ENCODE assay signal across 13 cellular contexts in the genomic region with DNA sequence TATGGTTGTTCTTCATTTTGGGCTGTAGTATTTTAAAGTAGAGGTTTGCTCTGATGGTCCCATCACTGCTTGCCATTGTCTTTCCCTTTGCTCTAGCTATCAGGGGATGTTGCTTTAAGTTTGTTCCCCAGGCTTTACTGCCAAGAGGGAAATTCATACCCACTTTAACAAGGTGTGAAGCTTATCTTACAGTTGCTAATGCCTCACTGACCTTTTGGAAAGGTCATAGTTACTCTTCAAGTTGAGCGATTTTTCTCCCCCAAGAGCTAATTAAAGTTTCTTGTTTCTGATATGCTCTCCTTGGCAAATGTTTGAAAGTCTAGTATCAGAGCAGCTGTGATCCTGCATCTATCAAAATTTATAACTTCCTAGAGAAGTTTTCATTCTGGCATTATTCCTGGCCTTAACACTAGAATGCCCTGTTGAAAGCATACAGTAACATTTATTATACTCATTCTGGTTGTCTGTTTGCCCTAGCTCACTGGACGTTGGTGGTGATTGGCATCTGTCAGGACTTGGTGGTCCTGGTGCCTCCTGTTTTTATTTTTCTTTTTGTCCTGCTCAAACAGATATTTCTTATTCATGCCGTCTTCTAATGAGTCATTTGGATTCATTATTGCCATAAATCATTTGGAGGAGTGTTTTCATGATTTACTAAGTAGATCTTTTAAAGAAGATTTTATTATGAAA. TPM values are rescaled to one million over a fixed set of nuclear protein-coding genes. Genes with fewer than 3 reads are reported as not detected.
DNase-seq lines count a peak whose midpoint lies in the region; ATAC-seq and TF ChIP-seq lines count a peak whose summit lies in the region.
"Had no signal": no experiment of that assay in that cellular context is flagged by ENCODE, and none has a peak within 500 bp of the region (broad histone marks: within the 10 kb centered on the region; RNA-seq: fewer than 3 reads in every experiment).

No MANE protein-coding gene starts in this region.

- no peak for ATAC-seq in activated T-helper 17 cell treated with anti-CD3 and anti-CD28 coated beads, Interleukin-2, amount 50 U/mL, for 72 hours (replicated peaks)
- ATAC-seq in heart left ventricle (peak; percentile 16 to 77 (median 44)), HG03378 (IDR thresholded peaks at IDR 0.05; ENCODE audit: unreplicated experiment) (no peak)

- no peaks in the 10 kb centered on the region for H3K9me3 Mint-ChIP-seq in activated T-helper 17 cell treated with anti-CD3 and anti-CD28 coated beads, Interleukin-2, amount 50 U/mL, for 72 hours

- H3K27me3 Mint-ChIP-seq in activated T-helper 17 cell treated with anti-CD3 and anti-CD28 coated beads, Interleukin-2, amount 50 U/mL, for 72 hours = no peaks in the 10 kb centered on the region

- WGBS in GM23248 (ENCODE audit: low coverage in 1 of 2, low lambda C conversion rate in 2 of 2, missing lambda C conversion rate in 2 of 2), 2 experiments = 6 to 13% methylated on average over 3 of the region's 3 CpGs
- WGBS in heart left ventricle, 4 donors = 26 to 32% (median 28%) methylated on average over 3 of the region's 3 CpGs
- 20 to 54% methylated on average over 3 of the region's 3 CpGs for WGBS in sigmoid colon, 2 donors
- 15% methylated on average over 3 of the region's 3 CpGs for WGBS in suprapubic skin

- H4K20me1 ChIP-seq in GM23248 (ENCODE audit: insufficient read depth) (peaks cover 23% of the 10 kb centered on the region), MM.1S (ENCODE audit: insufficient read depth, low read length) (peaks cover 18% of the 10 kb centered on the region; the same call in 1 of the 2 replicates)

- H3K9me2 ChIP-seq in GM23248 (ENCODE audit: insufficient read depth) = no peaks in the 10 kb centered on the region
- H3K9me2 ChIP-seq in MM.1S (replicated peaks; ENCODE audit: insufficient read depth, low read length) = no peaks in the 10 kb centered on the region

- H3K4me3 Mint-ChIP-seq in activated T-helper 17 cell treated with anti-CD3 and anti-CD28 coated beads, Interleukin-2, amount 50 U/mL, for 72 hours = peak overlapping the region; percentile 48

- TF ChIP-seq POLR2A in heart left ventricle (IDR thresholded peaks at IDR 0.05) = no peak
- no peak for TF ChIP-seq POLR2A in sigmoid colon (IDR thresholded peaks at IDR 0.05)
- no peak for TF ChIP-seq POLR2A in suprapubic skin (IDR thresholded peaks at IDR 0.05)

- H3K9me3 ChIP-seq in GM23248 (ENCODE audit: low read depth) (no peaks in the 10 kb centered on the region), heart left ventricle (no peaks in the 10 kb centered on the region), sigmoid colon (no peaks in the 10 kb centered on the region), suprapubic skin (no peaks in the 10 kb centered on the region), MM.1S (replicated peaks; ENCODE audit: insufficient read depth, low read length) (no peaks in the 10 kb centered on the region)
- H3K9me3 ChIP-seq: colonic mucosa had no signal

- intact Hi-C loops in heart left ventricle (cut with DNase I) = loop anchor here in 8 of 10 donors (10.0 kb wide), 3 partner anchors 64 to 184 kb away; no protein-coding TSS in a partner anchor
- intact Hi-C loops in sigmoid colon (cut with DNase I) = no loop called here

- H3K4me3 ChIP-seq in GM23248 = no peak overlapping the region
- peak overlapping the region in 6 of 12 donors; percentile 5 to 96 (median 14) for H3K4me3 ChIP-seq in heart left ventricle
- H3K4me3 ChIP-seq in sigmoid colon = no peak overlapping the region
- no peak overlapping the region for H3K4me3 ChIP-seq in suprapubic skin
- no peak overlapping the region for H3K4me3 ChIP-seq in MM.1S (ENCODE audit: low read length)
- H3K4me3 ChIP-seq: colonic mucosa had no signal

- H3K27ac ChIP-seq in GM23248 (peak overlapping the region; percentile 35), heart left ventricle (peak overlapping the region in 10 of 12 donors; percentile 39 to 99 (median 98)), sigmoid colon (peak overlapping the region; percentile 25 to 44 (median 35)), suprapubic skin (no peak overlapping the region), MM.1S (ENCODE audit: low read length) (no peak overlapping the region)
- H3K27ac ChIP-seq: colonic mucosa had no signal

- TF ChIP-seq CTCF in heart left ventricle (IDR thresholded peaks at IDR 0.05) (no peak), sigmoid colon (IDR thresholded peaks at IDR 0.05) (no peak), suprapubic skin (IDR thresholded peaks at IDR 0.05) (no peak), MM.1S (IDR thresholded peaks at IDR 0.05; ENCODE audit: low read length) (no peak)

- peaks cover 100% of the 10 kb centered on the region for H3K36me3 Mint-ChIP-seq in activated T-helper 17 cell treated with anti-CD3 and anti-CD28 coated beads, Interleukin-2, amount 50 U/mL, for 72 hours (ENCODE audit: low read depth)

- H3K36me3 ChIP-seq in GM23248 (ENCODE audit: low read depth) = peaks cover 44% of the 10 kb centered on the region
- H3K36me3 ChIP-seq in heart left ventricle = peaks cover 0 to 99% (median 92%) of the 10 kb centered on the region in 9 donors
- peaks cover 0 to 52% (median 24%) of the 10 kb centered on the region in 4 donors for H3K36me3 ChIP-seq in sigmoid colon
- H3K36me3 ChIP-seq in suprapubic skin = peaks cover 49% of the 10 kb centered on the region
- H3K36me3 ChIP-seq in MM.1S (replicated peaks; ENCODE audit: insufficient read depth, low read length) = no peaks in the 10 kb centered on the region

- peaks cover 27% of the 10 kb centered on the region for H3K4me1 Mint-ChIP-seq in activated T-helper 17 cell treated with anti-CD3 and anti-CD28 coated beads, Interleukin-2, amount 50 U/mL, for 72 hours

- H3K27me3 ChIP-seq in GM23248 (replicated peaks; ENCODE audit: insufficient read depth) = no peaks in the 10 kb centered on the region
- no peaks in the 10 kb centered on the region for H3K27me3 ChIP-seq in heart left ventricle
- H3K27me3 ChIP-seq in sigmoid colon = no peaks in the 10 kb centered on the region
- no peaks in the 10 kb centered on the region for H3K27me3 ChIP-seq in suprapubic skin
- H3K27me3 ChIP-seq in MM.1S (replicated peaks; ENCODE audit: insufficient read depth, low read length) = no peaks in the 10 kb centered on the region
- H3K27me3 ChIP-seq: colonic mucosa had no signal

- DNase-seq in GM23248 (no peak), heart left ventricle (no peak), sigmoid colon (no peak), AML-193 (lab: John Stamatoyannopoulos, UW) (no peak), suprapubic skin (ENCODE audit: low spot score in 2 of 2) (no peak), MM.1S (no peak)
- DNase-seq: activated T-cell treated with anti-CD3 and anti-CD28 coated beads, Interleukin-2, amount 50 U/mL, for 48 hours; colonic mucosa; COR-L47; small intestine; T-helper 9 cell had no signal

- H3K4me1 ChIP-seq in GM23248 (ENCODE audit: insufficient read depth) (peaks cover 52% of the 10 kb centered on the region), heart left ventricle (peaks cover 0 to 84% (median 55%) of the 10 kb centered on the region in 12 donors), sigmoid colon (peaks cover 0 to 58% (median 50%) of the 10 kb centered on the region in 4 donors), suprapubic skin (peaks cover 45% of the 10 kb centered on the region), MM.1S (ENCODE audit: low read length) (peaks cover 6% of the 10 kb centered on the region; the same call in 1 of the 2 replicates)
- H3K4me1 ChIP-seq: colonic mucosa had no signal

- H3K4me2 ChIP-seq in GM23248 (ENCODE audit: unreplicated experiment) = peak overlapping the region; percentile 33
- no peak overlapping the region for H3K4me2 ChIP-seq in MM.1S (ENCODE audit: low read depth, low read length)

- H3F3A ChIP-seq in GM23248 (ENCODE audit: insufficient read depth) = peaks cover 26% of the 10 kb centered on the region
- H3F3A ChIP-seq in MM.1S (ENCODE audit: insufficient read depth, low read length) = no peaks in the 10 kb centered on the region

- H2AFZ ChIP-seq in GM23248 (no peak overlapping the region), MM.1S (ENCODE audit: low read length) (no peak overlapping the region)

- H3K27ac Mint-ChIP-seq in activated T-helper 17 cell treated with anti-CD3 and anti-CD28 coated beads, Interleukin-2, amount 50 U/mL, for 72 hours = peak overlapping the region; percentile 85

- peaks cover 100% of the 10 kb centered on the region for H3K79me2 ChIP-seq in GM23248 (ENCODE audit: insufficient read depth)
- H3K79me2 ChIP-seq in MM.1S (ENCODE audit: low read length) = peaks cover 85% of the 10 kb centered on the region

- in situ Hi-C loops in GM23248 (cut with MboI) = no loop called here

- 0 out of 2 replicates have a peak overlapping the region, but pooled peaks have one; percentile 1 for H3K9ac ChIP-seq in GM23248
- no peak overlapping the region for H3K9ac ChIP-seq in MM.1S (ENCODE audit: low read length)

- no peak for TF ChIP-seq EP300 in sigmoid colon (IDR thresholded peaks at IDR 0.05)
- no peak for TF ChIP-seq EP300 in suprapubic skin (IDR thresholded peaks at IDR 0.05)

RNA-seq across cellular contexts. Expression of gene ATP2A2, which starts 8.1 kb away (rescaled TPM):
- 142 and 148 TPM in 2 replicates for total RNA-seq in GM23248 (2014; rRNA removed; shearing (Covaris generic))
- 28.7 and 29.5 TPM in 2 replicates for polyA plus RNA-seq in GM23248 (2016; fragmentation: Nextera tagmentation; extraction: Ambion mirVana)
- total RNA-seq in activated T-helper 17 cell treated with anti-CD3 and anti-CD28 coated beads, Interleukin-2, amount 50 U/mL, for 72 hours = 100 to 1,000 TPM; 135 to 261 TPM
- total RNA-seq in heart left ventricle = 1,000 to 10,000 TPM; 1,194 to 2,963 (median 1,871) TPM
- polyA plus RNA-seq in heart left ventricle = 1,000 to 10,000 TPM in 1 of 2 donors, 100 to 1,000 TPM in 1; 494 to 1,113 TPM
- total RNA-seq in sigmoid colon = 100 to 1,000 TPM in 2 of 4 donors, 10 to 100 TPM in 2; 79.5 to 121 (median 93.7) TPM
- 100 to 1,000 TPM in 1 of 3 donors, 10 to 100 TPM in 2; 16.6 to 115 (median 16.8) TPM for polyA plus RNA-seq in sigmoid colon
- 100 to 1,000 TPM in 3 of 4 donors, 10 to 100 TPM in 1; 95.9 to 138 (median 118) TPM for total RNA-seq in suprapubic skin

Comparison
In these comparisons a context has a peak if more than half of its experiments do, and no peak if none do; other contexts are left out.
1. H3K27ac ChIP-seq: peak in GM23248 (single experiment), heart left ventricle (10 of 12) and sigmoid colon (4 of 4); none in suprapubic skin (single experiment) and MM.1S (single experiment).
2. ATAC-seq: peak in heart left ventricle (4 of 4); none in activated T-helper 17 cell treated with anti-CD3 and anti-CD28 coated beads, Interleukin-2, amount 50 U/mL, for 72 hours (single experiment) and HG03378 (single experiment).